In genomic region chr9:6415266-6415665, GRCh38 we compare ENCODE assay signal across 10 cellular contexts. TPM values are rescaled to one million over a fixed set of nuclear protein-coding genes. Genes with fewer than 3 reads are reported as not detected.
A peak's percentile ranks its signal among the peaks of the same experiment; 100 is the strongest.
DNase-seq lines count a peak whose midpoint lies in the region; ATAC-seq and TF ChIP-seq lines count a peak whose summit lies in the region.
"Had no signal": no experiment of that assay in that cellular context is flagged by ENCODE, and none has a peak within 500 bp of the region (broad histone marks: within the 10 kb centered on the region; RNA-seq: fewer than 3 reads in every experiment).

No MANE protein-coding gene starts in this region.

- H3K27me3 ChIP-seq in PC-3 (ENCODE audit: low read length) (no peaks in the 10 kb centered on the region), left lung (no peaks in the 10 kb centered on the region), H7 (ENCODE audit: control insufficient read depth, insufficient read depth, low read length) (peaks cover 10% of the 10 kb centered on the region; the same call in 1 of the 2 replicates)

- H3K9me3 ChIP-seq in PC-3 (ENCODE audit: low read length) (no peaks in the 10 kb centered on the region), left lung (no peaks in the 10 kb centered on the region)

- peak; percentile 70 for DNase-seq in activated CD4-positive, alpha-beta T cell treated with anti-CD3 and anti-CD28 coated beads, Interleukin-2, amount 10 ng/mL, durations not matched to agents 24 days and 14 days
- no peak for DNase-seq in activated CD4-positive, alpha-beta T cell treated with anti-CD3 and anti-CD28 coated beads, Interleukin-2, amount 50 U/mL, for 4 hours
- no peak for DNase-seq in PC-3
- no peak for DNase-seq in effector memory CD8-positive, alpha-beta T cell
- DNase-seq in stimulated activated effector memory CD8-positive, alpha-beta T cell treated with anti-CD3 and anti-CD28 coated beads, Interleukin-12 subunit alpha, Interleukin-12 subunit beta, amount 100 ng/mL, for 72 hours (ENCODE audit: low spot score in 2 of 2) = peak in 1 of 2 donors; percentile 59
- no peak for DNase-seq in left lung
- no peak for DNase-seq in H7
- DNase-seq: stimulated activated CD4-positive, alpha-beta T cell treated with anti-CD3 and anti-CD28 coated beads, Interleukin-4, amount 100 ng/mL, for 1 hour had no signal

- peaks cover 17% of the 10 kb centered on the region; the same call in 1 of the 2 replicates for H3K4me1 ChIP-seq in PC-3 (ENCODE audit: insufficient read depth, low read length)
- peaks cover 13 to 48% of the 10 kb centered on the region in 2 donors for H3K4me1 ChIP-seq in left lung

- CTCF ChIA-PET in PC-3 (lab: Charles Lee) = no interaction called here

- H3K27me3 Mint-ChIP-seq in activated CD4-positive, alpha-beta T cell treated with anti-CD3 and anti-CD28 coated beads, Interleukin-2, amount 10 ng/mL, durations not matched to agents 24 days and 14 days = peaks cover 1% of the 10 kb centered on the region
- no peaks in the 10 kb centered on the region for H3K27me3 Mint-ChIP-seq in effector memory CD8-positive, alpha-beta T cell
- H3K27me3 Mint-ChIP-seq: dendritic cell treated with granulocyte-macrophage colony-stimulating factor and Interleukin-4, amounts not matched to agents 40 ng/mL and 50 ng/mL, for 4 days had no signal

- POLR2A ChIA-PET in PC-3 (lab: Charles Lee; ENCODE audit: unreplicated experiment) = no interaction called here

- peak overlapping the region; percentile 88 for H3K27ac Mint-ChIP-seq in activated CD4-positive, alpha-beta T cell treated with anti-CD3 and anti-CD28 coated beads, Interleukin-2, amount 10 ng/mL, durations not matched to agents 24 days and 14 days
- H3K27ac Mint-ChIP-seq in effector memory CD8-positive, alpha-beta T cell = peak overlapping the region; percentile 87 to 93
- peak overlapping the region; percentile 63 for H3K27ac Mint-ChIP-seq in stimulated activated effector memory CD8-positive, alpha-beta T cell treated with anti-CD3 and anti-CD28 coated beads, Interleukin-12 subunit alpha, Interleukin-12 subunit beta, amount 100 ng/mL, for 72 hours

- peak overlapping the region; percentile 94 for H3K4me2 ChIP-seq in PC-3 (ENCODE audit: low read length)

- ATAC-seq in PC-3 (no peak), left lung (no peak), HG03457 (IDR thresholded peaks at IDR 0.05; ENCODE audit: unreplicated experiment) (no peak)
- ATAC-seq in effector memory CD8-positive, alpha-beta T cell (replicated peaks) = no peak
- ATAC-seq in stimulated activated effector memory CD8-positive, alpha-beta T cell treated with anti-CD3 and anti-CD28 coated beads, Interleukin-12 subunit alpha, Interleukin-12 subunit beta, amount 100 ng/mL, for 72 hours = no peak

- peaks cover 31% of the 10 kb centered on the region for H3K36me3 Mint-ChIP-seq in activated CD4-positive, alpha-beta T cell treated with anti-CD3 and anti-CD28 coated beads, Interleukin-2, amount 10 ng/mL, durations not matched to agents 24 days and 14 days (ENCODE audit: low read depth)
- peaks cover 34% of the 10 kb centered on the region for H3K36me3 Mint-ChIP-seq in effector memory CD8-positive, alpha-beta T cell (ENCODE audit: insufficient read depth)
- H3K36me3 Mint-ChIP-seq in stimulated activated effector memory CD8-positive, alpha-beta T cell treated with anti-CD3 and anti-CD28 coated beads, Interleukin-12 subunit alpha, Interleukin-12 subunit beta, amount 100 ng/mL, for 72 hours = peaks cover 41% of the 10 kb centered on the region

- H3K4me1 Mint-ChIP-seq in activated CD4-positive, alpha-beta T cell treated with anti-CD3 and anti-CD28 coated beads, Interleukin-2, amount 10 ng/mL, durations not matched to agents 24 days and 14 days = peaks cover 43% of the 10 kb centered on the region
- H3K4me1 Mint-ChIP-seq in effector memory CD8-positive, alpha-beta T cell (ENCODE audit: low read depth in 2 of 2) = peaks cover 36 to 54% of the 10 kb centered on the region in 2 donors
- peaks cover 48% of the 10 kb centered on the region for H3K4me1 Mint-ChIP-seq in stimulated activated effector memory CD8-positive, alpha-beta T cell treated with anti-CD3 and anti-CD28 coated beads, Interleukin-12 subunit alpha, Interleukin-12 subunit beta, amount 100 ng/mL, for 72 hours

- intact Hi-C loops in activated CD4-positive, alpha-beta T cell treated with anti-CD3 and anti-CD28 coated beads, Interleukin-2, amount 10 ng/mL, durations not matched to agents 24 days and 14 days (cut with micrococcal nuclease) = loop anchor here (5.0 to 10.0 kb wide), 3 partner anchors 37 to 960 kb away; partner anchors contain the start of gene CD274
- intact Hi-C loops in PC-3 (cut with micrococcal nuclease) = no loop called here
- intact Hi-C loops in left lung (cut with DNase I) = no loop called here

- peak overlapping the region; percentile 90 for H3K9ac ChIP-seq in PC-3 (ENCODE audit: low read length)

- no TSS peak for BruUV-seq in PC-3 (replicated peaks; lab: Mats Ljungman, UMichigan)

- peaks cover 71% of the 10 kb centered on the region for H3K79me2 ChIP-seq in PC-3 (ENCODE audit: low read length)

- no peak overlapping the region for H2AFZ ChIP-seq in PC-3 (ENCODE audit: low read length)

- peak overlapping the region; percentile 88 for H3K4me3 Mint-ChIP-seq in activated CD4-positive, alpha-beta T cell treated with anti-CD3 and anti-CD28 coated beads, Interleukin-2, amount 10 ng/mL, durations not matched to agents 24 days and 14 days
- H3K4me3 Mint-ChIP-seq in effector memory CD8-positive, alpha-beta T cell = peak overlapping the region; percentile 83 to 86
- H3K4me3 Mint-ChIP-seq in stimulated activated effector memory CD8-positive, alpha-beta T cell treated with anti-CD3 and anti-CD28 coated beads, Interleukin-12 subunit alpha, Interleukin-12 subunit beta, amount 100 ng/mL, for 72 hours = peak overlapping the region; percentile 73

- H3K4me3 ChIP-seq in PC-3 (ENCODE audit: low read length) (peak overlapping the region; percentile 100), left lung (peak overlapping the region in 1 of 2 donors; percentile 98), H7 (ENCODE audit: insufficient read depth, low read depth, low read length) (no peak overlapping the region)

- peaks cover 39% of the 10 kb centered on the region for H4K20me1 ChIP-seq in PC-3 (ENCODE audit: low read length)

- H3K9me3 Mint-ChIP-seq in activated CD4-positive, alpha-beta T cell treated with anti-CD3 and anti-CD28 coated beads, Interleukin-2, amount 10 ng/mL, durations not matched to agents 24 days and 14 days = no peaks in the 10 kb centered on the region
- H3K9me3 Mint-ChIP-seq in effector memory CD8-positive, alpha-beta T cell = no peaks in the 10 kb centered on the region
- H3K9me3 Mint-ChIP-seq in stimulated activated effector memory CD8-positive, alpha-beta T cell treated with anti-CD3 and anti-CD28 coated beads, Interleukin-12 subunit alpha, Interleukin-12 subunit beta, amount 100 ng/mL, for 72 hours = no peaks in the 10 kb centered on the region
- H3K9me3 Mint-ChIP-seq: dendritic cell treated with granulocyte-macrophage colony-stimulating factor and Interleukin-4, amounts not matched to agents 40 ng/mL and 50 ng/mL, for 4 days had no signal

- TF ChIP-seq CTCF in PC-3 (conservative IDR thresholded peaks at IDR 0.05; ENCODE audit: low read depth, low read length) (no peak), left lung (IDR thresholded peaks at IDR 0.05) (no peak)

- H3K36me3 ChIP-seq in PC-3 (ENCODE audit: low read depth, low read length) = no peaks in the 10 kb centered on the region; the same call in 1 of the 2 replicates
- no peaks in the 10 kb centered on the region for H3K36me3 ChIP-seq in left lung
- H3K36me3 ChIP-seq in H7 (replicated peaks; ENCODE audit: control insufficient read depth, insufficient read depth, low read length) = no peaks in the 10 kb centered on the region

- no peaks in the 10 kb centered on the region for H3F3A ChIP-seq in PC-3 (ENCODE audit: low read length, unreplicated experiment)

- H3K9me2 ChIP-seq in PC-3 (replicated peaks; ENCODE audit: low read length) = no peaks in the 10 kb centered on the region

- H3K27ac ChIP-seq in PC-3 (ENCODE audit: low read length) = no peak overlapping the region
- H3K27ac ChIP-seq in left lung = no peak overlapping the region

RNA-seq across cellular contexts. Expression of gene UHRF2, which starts 2.3 kb away (rescaled TPM):
- 61.9 and 71.6 TPM in 2 replicates for total RNA-seq in activated CD4-positive, alpha-beta T cell treated with anti-CD3 and anti-CD28 coated beads, Interleukin-2, amount 10 ng/mL, durations not matched to agents 24 days and 14 days
- total RNA-seq in PC-3 (2014; rRNA removed) = 30.8 and 31.3 TPM in 2 replicates
- 10 to 100 TPM; 32.7 to 34.1 TPM for total RNA-seq in left lung
- 47.0 and 57.9 TPM in 2 replicates for total RNA-seq in H7 (2014; rRNA removed; shearing (Covaris generic))
